ENCODE assay signal across 20 cellular contexts in the genomic region with DNA sequence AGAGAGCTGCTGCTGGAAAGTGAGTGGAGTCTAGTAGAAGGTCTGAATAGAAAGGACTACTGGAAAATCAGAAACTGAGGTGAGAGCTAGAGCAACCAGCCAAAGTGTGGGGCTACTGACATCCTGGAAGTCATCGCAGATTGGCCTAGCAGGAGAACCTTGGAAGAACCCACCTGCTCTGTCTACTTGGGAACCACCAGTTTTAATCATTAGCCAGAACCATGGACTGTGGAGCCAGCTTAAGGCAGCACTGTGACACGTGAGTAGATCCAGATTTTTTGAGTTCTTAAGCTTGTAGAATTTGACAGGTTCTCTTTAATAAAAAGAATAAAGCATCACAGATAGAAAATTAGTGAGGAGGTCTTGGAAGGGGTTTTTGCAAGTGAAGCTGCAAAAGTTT.
DNase-seq lines count a peak whose midpoint lies in the region; ATAC-seq, FAIRE-seq and TF ChIP-seq lines count a peak whose summit lies in the region.
"Had no signal": no experiment of that assay in that cellular context is flagged by ENCODE, and none has a peak within 500 bp of the region (broad histone marks: within the 10 kb centered on the region; RNA-seq: fewer than 3 reads in every experiment).

No MANE protein-coding gene starts in this region.

- TF ChIP-seq CTCF in HepG2 (CRISPR knock-in tag; IDR thresholded peaks at IDR 0.05): no peak
- no peak for TF ChIP-seq CTCF in right lobe of liver (IDR thresholded peaks at IDR 0.05)
- no peak for TF ChIP-seq CTCF in body of pancreas (IDR thresholded peaks at IDR 0.05)
- no peak for TF ChIP-seq CTCF in upper lobe of left lung (IDR thresholded peaks at IDR 0.05)

- ATAC-seq in HepG2: peak; percentile 41; the same call in 2 of the 3 replicates
- no peak for ATAC-seq in right lobe of liver
- ATAC-seq in body of pancreas: peak; percentile 73
- ATAC-seq in upper lobe of left lung (ENCODE audit: low FRiP score in 2 of 2): no peak
- ATAC-seq: A549; CD8-positive, alpha-beta T cell; GM12878 had no signal

- no peak for TF ChIP-seq RAD21 in HepG2 (CRISPR knock-in tag; IDR thresholded peaks at IDR 0.05)

- no peaks in the 10 kb centered on the region for H3K4me1 ChIP-seq in HepG2 (ENCODE audit: insufficient read depth, low read length)
- no peaks in the 10 kb centered on the region for H3K4me1 ChIP-seq in right lobe of liver
- H3K4me1 ChIP-seq in body of pancreas: peaks cover 9% of the 10 kb centered on the region
- H3K4me1 ChIP-seq in upper lobe of left lung: no peaks in the 10 kb centered on the region
- H3K4me1 ChIP-seq: A549, Caco-2 had no signal

- no TSS peak for BruUV-seq in HepG2 (replicated peaks; lab: Mats Ljungman, UMichigan)

- WGBS in HepG2 (ENCODE audit: low lambda C conversion rate): 0% methylated on average over 2 of the region's 2 CpGs
- WGBS in right lobe of liver (ENCODE audit: insufficient coverage, low coverage, low lambda C conversion rate, missing lambda C conversion rate): 28% methylated on average over 2 of the region's 2 CpGs
- WGBS in body of pancreas, 2 donors: 28% methylated on average over 2 of the region's 2 CpGs
- 60 to 61% methylated on average over 2 of the region's 2 CpGs for WGBS in upper lobe of left lung, 2 donors

- POLR2A ChIA-PET in HepG2 (lab: Yijun Ruan, JAX): no interaction called here

- H3K4me3 ChIP-seq in HepG2 (replicated peaks in 1 of 3; ENCODE audit: insufficient read depth in 1 of 3, low read depth in 2 of 3, low read length in 3 of 3) (no peak overlapping the region), right lobe of liver (no peak overlapping the region), body of pancreas (no peak overlapping the region), upper lobe of left lung (no peak overlapping the region)
- H3K4me3 ChIP-seq: A549; BLaER1 treated with 17β-estradiol and CSF1 and Interleukin-3, amounts not matched to agents 10 nM and 100 nM; GM12878 had no signal

- intact Hi-C loops in HepG2 (cut with micrococcal nuclease; ENCODE audit: unreplicated experiment) (no loop called here), right lobe of liver (cut with DNase I) (no loop called here), body of pancreas (cut with DNase I) (no loop called here), cardiac septum (cut with DNase I) (no loop called here)

- in situ Hi-C loops in HepG2 (cut with HindIII; ENCODE audit: extremely low pct_ligation_motif_present, low pct_unique_long_range_greater_than_20kb): no loop called here

- no peak for TF ChIP-seq POLR2A in HepG2 (IDR thresholded peaks at IDR 0.05; ENCODE audit: insufficient read depth in 1 of 2, low read depth in 2 of 2, low read length in 2 of 2)
- TF ChIP-seq POLR2A in right lobe of liver (IDR thresholded peaks at IDR 0.05): no peak
- no peak for TF ChIP-seq POLR2A in body of pancreas (IDR thresholded peaks at IDR 0.05)
- TF ChIP-seq POLR2A in upper lobe of left lung (IDR thresholded peaks at IDR 0.05): no peak

- FAIRE-seq in HepG2 (lab: Jason Lieb, UNC): no peak
- FAIRE-seq: A549, D721Med, GM12878, GM12892 had no signal

- H3K9ac ChIP-seq in HepG2 (ENCODE audit: insufficient read depth, low read depth, low read length): no peak overlapping the region
- H3K9ac ChIP-seq: BLaER1 treated with 17β-estradiol and CSF1 and Interleukin-3, amounts not matched to agents 10 nM and 100 nM had no signal

- TF ChIP-seq EP300 in HepG2 (IDR thresholded peaks at IDR 0.05; ENCODE audit: low read depth in 2 of 2, low read length in 2 of 2) (no peak), HepG2 (CRISPR knock-in tag; IDR thresholded peaks at IDR 0.05; ENCODE audit: borderline replicate concordance) (no peak), upper lobe of left lung (IDR thresholded peaks at IDR 0.05) (no peak)

- no peaks in the 10 kb centered on the region for H3K79me2 ChIP-seq in HepG2 (ENCODE audit: insufficient read depth, low read length)

- no peak overlapping the region for H2AFZ ChIP-seq in HepG2 (ENCODE audit: low read length)

- no peak overlapping the region for H3K27ac ChIP-seq in HepG2 (ENCODE audit: extremely low read length, insufficient read depth, low read length)
- no peak overlapping the region for H3K27ac ChIP-seq in right lobe of liver
- peak overlapping the region in 1 of 4 donors; percentile 44 for H3K27ac ChIP-seq in body of pancreas
- no peak overlapping the region for H3K27ac ChIP-seq in upper lobe of left lung
- H3K27ac ChIP-seq: 22Rv1; A549; BLaER1 treated with 17β-estradiol and CSF1 and Interleukin-3, amounts not matched to agents 10 nM and 100 nM; C4-2B had no signal

- DNase-seq in HepG2 (ENCODE audit: low spot score) (no peak), right lobe of liver (no peak), body of pancreas (peak; percentile 19 to 59 (median 39)), upper lobe of left lung (no peak), cardiac septum (ENCODE audit: low spot score) (no peak)
- DNase-seq: AML-193; Caco-2; Calu3; CD4-positive, alpha-beta T cell; CD8-positive, alpha-beta T cell; DMS79 treated with DMSO at 0.1 percent for 48 hours; EL; GDM1 had no signal

- CTCF ChIA-PET in HepG2 (lab: Yijun Ruan, JAX; ENCODE audit: low intra/inter-chr PET ratio, low total read pairs): no interaction called here

- peaks cover 7% of the 10 kb centered on the region; the same call in 1 of the 2 replicates for H3K9me3 ChIP-seq in HepG2 (ENCODE audit: low read length)
- H3K9me3 ChIP-seq in right lobe of liver: no peaks in the 10 kb centered on the region
- H3K9me3 ChIP-seq in body of pancreas: no peaks in the 10 kb centered on the region
- no peaks in the 10 kb centered on the region for H3K9me3 ChIP-seq in upper lobe of left lung
- H3K9me3 ChIP-seq: A549 had no signal

- no peak overlapping the region for H3K4me2 ChIP-seq in HepG2 (ENCODE audit: low read depth, low read length)
- H3K4me2 ChIP-seq: A549; BLaER1 treated with 17β-estradiol and CSF1 and Interleukin-3, amounts not matched to agents 10 nM and 100 nM had no signal

- no peaks in the 10 kb centered on the region for H3K27me3 ChIP-seq in HepG2 (ENCODE audit: control insufficient read depth in 1 of 2, insufficient read depth in 2 of 2, low read length in 2 of 2)
- H3K27me3 ChIP-seq in right lobe of liver: no peaks in the 10 kb centered on the region
- no peaks in the 10 kb centered on the region for H3K27me3 ChIP-seq in body of pancreas
- H3K27me3 ChIP-seq in upper lobe of left lung: no peaks in the 10 kb centered on the region
- H3K27me3 ChIP-seq: BLaER1 treated with 17β-estradiol and CSF1 and Interleukin-3, amounts not matched to agents 10 nM and 100 nM had no signal

- H3K36me3 ChIP-seq in HepG2 (replicated peaks in 1 of 2; ENCODE audit: control insufficient read depth in 1 of 2, insufficient read depth in 2 of 2, low read length in 2 of 2): no peaks in the 10 kb centered on the region
- no peaks in the 10 kb centered on the region for H3K36me3 ChIP-seq in right lobe of liver
- no peaks in the 10 kb centered on the region for H3K36me3 ChIP-seq in body of pancreas (replicated peaks in 1 of 2; ENCODE audit: insufficient read depth in 1 of 2, low read depth in 2 of 2)
- no peaks in the 10 kb centered on the region for H3K36me3 ChIP-seq in upper lobe of left lung
- H3K36me3 ChIP-seq: BLaER1 treated with 17β-estradiol and CSF1 and Interleukin-3, amounts not matched to agents 10 nM and 100 nM had no signal

- no peaks in the 10 kb centered on the region for H4K20me1 ChIP-seq in HepG2 (ENCODE audit: insufficient read depth, low read length)
- H4K20me1 ChIP-seq: BLaER1 treated with 17β-estradiol and CSF1 and Interleukin-3, amounts not matched to agents 10 nM and 100 nM had no signal

TF ChIP-seq in HepG2, 621 proteins besides CTCF, POLR2A, EP300 and RAD21 (continues in another document):
- no peak for TF ChIP-seq ZNF577 (CRISPR knock-in tag; IDR thresholded peaks at IDR 0.05; ENCODE audit: borderline replicate concordance, low read depth)
- TF ChIP-seq ZNF431 (CRISPR knock-in tag; IDR thresholded peaks at IDR 0.05; ENCODE audit: borderline replicate concordance, low read depth): no peak
- no peak for TF ChIP-seq CEBPB (IDR thresholded peaks at IDR 0.05; ENCODE audit: borderline replicate concordance, low read depth, low read length)
- no peak for TF ChIP-seq FOXJ3 (CRISPR knock-in tag; IDR thresholded peaks at IDR 0.05; ENCODE audit: borderline replicate concordance)
- no peak for TF ChIP-seq ZNF746 (CRISPR knock-in tag; IDR thresholded peaks at IDR 0.05)
- TF ChIP-seq NR3C1 (CRISPR knock-in tag; IDR thresholded peaks at IDR 0.05): no peak
- no peak for TF ChIP-seq TCF7L2 (IDR thresholded peaks at IDR 0.05; ENCODE audit: low read depth, low read length)
- TF ChIP-seq GZF1 (CRISPR knock-in tag; IDR thresholded peaks at IDR 0.05): no peak
- TF ChIP-seq, protein P1, sequence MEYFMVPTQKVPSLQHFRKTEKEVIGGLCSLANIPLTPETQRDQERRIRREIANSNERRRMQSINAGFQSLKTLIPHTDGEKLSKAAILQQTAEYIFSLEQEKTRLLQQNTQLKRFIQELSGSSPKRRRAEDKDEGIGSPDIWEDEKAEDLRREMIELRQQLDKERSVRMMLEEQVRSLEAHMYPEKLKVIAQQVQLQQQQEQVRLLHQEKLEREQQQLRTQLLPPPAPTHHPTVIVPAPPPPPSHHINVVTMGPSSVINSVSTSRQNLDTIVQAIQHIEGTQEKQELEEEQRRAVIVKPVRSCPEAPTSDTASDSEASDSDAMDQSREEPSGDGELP (IDR thresholded peaks at IDR 0.05; ENCODE audit: borderline replicate concordance, low read depth): no peak
- TF ChIP-seq CSRNP2 (CRISPR knock-in tag; conservative IDR thresholded peaks at IDR 0.05; ENCODE audit: low read depth): no peak

Comparison
In these comparisons a context has a peak if more than half of its experiments do, and no peak if none do; other contexts are left out.
1. ATAC-seq: peak in HepG2 (single experiment) and body of pancreas (single experiment); none in right lobe of liver (0 of 4) and upper lobe of left lung (0 of 2).
2. DNase-seq: peak in body of pancreas (4 of 4); none in HepG2 (single experiment), right lobe of liver (0 of 3), upper lobe of left lung (0 of 2) and cardiac septum (single experiment).